In the genomic region with DNA sequence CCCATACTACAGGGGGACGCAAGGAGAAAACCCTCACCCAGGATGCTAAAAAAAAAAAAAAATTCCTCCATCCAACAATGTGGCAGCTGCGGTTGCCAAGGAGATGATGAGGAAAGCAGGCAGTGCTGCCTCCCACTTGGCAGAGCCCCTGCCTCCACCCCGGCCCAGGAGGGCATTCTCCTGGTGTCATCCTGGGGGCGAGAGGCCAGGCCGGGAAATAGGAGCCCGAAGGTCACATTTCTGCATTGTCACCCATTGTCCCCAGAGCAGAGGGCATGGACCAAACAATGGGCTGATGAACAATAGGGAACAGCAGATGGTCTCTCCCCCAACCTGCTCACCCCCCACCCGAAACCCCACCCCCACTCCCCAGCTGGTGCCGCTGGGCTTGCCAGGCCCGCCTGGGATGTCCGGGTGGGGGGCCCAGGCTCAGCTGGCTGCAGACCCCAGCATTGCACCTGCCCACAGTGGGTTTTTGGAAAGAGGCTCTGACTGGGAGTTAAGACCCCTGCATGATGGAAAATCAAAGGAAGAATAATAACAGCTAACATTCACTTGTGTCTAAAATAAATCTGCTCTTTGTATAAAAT, we compare ENCODE assay signal across 21 cellular contexts. TPM values are rescaled to one million over a fixed set of nuclear protein-coding genes. Genes with fewer than 3 reads are reported as not detected.
DNase-seq lines count a peak whose midpoint lies in the region; ATAC-seq and FAIRE-seq lines count a peak whose summit lies in the region.
"Had no signal": no experiment of that assay in that cellular context is flagged by ENCODE, and none has a peak within 500 bp of the region (broad histone marks: within the 10 kb centered on the region; RNA-seq: fewer than 3 reads in every experiment).

No MANE protein-coding gene starts in this region.

- no peaks in the 10 kb centered on the region for H3K27me3 ChIP-seq in ectodermal cell (ENCODE audit: control insufficient read depth, insufficient read depth, low read length, poor library complexity, severe bottlenecking)

- H3K36me3 ChIP-seq in ectodermal cell (ENCODE audit: control insufficient read depth, insufficient read depth, low read length) = no peaks in the 10 kb centered on the region
- H3K36me3 ChIP-seq: left lung, prostate gland, transverse colon had no signal

- WGBS in ectodermal cell, 2 experiments = 13 to 14% methylated on average over 10 of the region's 10 CpGs

- peaks cover 14% of the 10 kb centered on the region for H3K4me1 ChIP-seq in ectodermal cell (ENCODE audit: control insufficient read depth, insufficient read depth, low read length)
- H3K4me1 ChIP-seq: left lung, prostate gland, transverse colon had no signal

- ATAC-seq in HG02623 (IDR thresholded peaks at IDR 0.05; ENCODE audit: unreplicated experiment) = no peak
- ATAC-seq: activated naive CD8-positive, alpha-beta T cell treated with anti-CD3 and anti-CD28 coated beads, Interleukin-2, amount 50 U/mL, for 24 hours; effector memory CD8-positive, alpha-beta T cell; left lung had no signal

- peak overlapping the region; percentile 89 for H3K27ac ChIP-seq in ectodermal cell (ENCODE audit: insufficient read depth, low read depth, low read length, poor library complexity, severe bottlenecking)
- H3K27ac ChIP-seq: left lung, prostate gland, transverse colon had no signal

- no peak for FAIRE-seq in GM19239 (lab: Jason Lieb, UNC)
- FAIRE-seq: A204.1 had no signal

- peak; percentile 34 for DNase-seq in NCI-H748 (lab: John Stamatoyannopoulos, UW; ENCODE audit: unreplicated experiment)
- no peak for DNase-seq in NCI-H748 treated with DMSO at 0.1 percent for 48 hours (lab: John Stamatoyannopoulos, UW)
- DNase-seq in midbrain (lab: John Stamatoyannopoulos, UW) = peak; percentile 59
- DNase-seq in RPMI8226 = no peak
- DNase-seq in GM19239 (ENCODE audit: insufficient read length, low spot score) = no peak
- DNase-seq in NCI-H2196 (lab: John Stamatoyannopoulos, UW; ENCODE audit: unreplicated experiment) = no peak
- DNase-seq: activated naive CD8-positive, alpha-beta T cell treated with anti-CD3 and anti-CD28 coated beads, Interleukin-2, amount 50 U/mL, for 24 hours; effector memory CD8-positive, alpha-beta T cell; H9; Karpas-422; left lung; NCI-H1105; NCI-H226; SHP77 treated with DMSO at 0.1 percent for 48 hours; T-helper 2 cell; transverse colon had no signal

- H3K9me3 ChIP-seq in ectodermal cell (ENCODE audit: control insufficient read depth, low read length) = no peaks in the 10 kb centered on the region
- H3K9me3 ChIP-seq: left lung, prostate gland, transverse colon had no signal

- H3K4me3 ChIP-seq in ectodermal cell (ENCODE audit: insufficient read depth, low read depth, low read length) = no peak overlapping the region
- H3K4me3 ChIP-seq: left lung, prostate gland, transverse colon had no signal

RNA-seq across cellular contexts. Expression of a gene that starts 37.3 kb away (rescaled TPM):
- polyA plus RNA-seq in ectodermal cell (2013, experiment 1 of 4) = 39.7 TPM
- polyA plus RNA-seq in ectodermal cell (2013, experiment 2 of 4) = 37.5 TPM
- polyA plus RNA-seq in ectodermal cell (2013, experiment 3 of 4) = 43.3 TPM
- 42.8 TPM for polyA plus RNA-seq in ectodermal cell (2013, experiment 4 of 4)
- polyA plus RNA-seq: CD14-positive monocyte had no signal

RNA-seq across cellular contexts. Expression of a gene that starts 59.2 kb away (rescaled TPM):
- polyA plus RNA-seq in ectodermal cell (2013, experiment 1 of 4) = 22.3 TPM
- 26.3 TPM for polyA plus RNA-seq in ectodermal cell (2013, experiment 2 of 4)
- 19.8 TPM for polyA plus RNA-seq in ectodermal cell (2013, experiment 3 of 4)
- 20.7 TPM for polyA plus RNA-seq in ectodermal cell (2013, experiment 4 of 4)

Comparison
In these comparisons a context has a peak if more than half of its experiments do, and no peak if none do; other contexts are left out.
1. DNase-seq: peak in NCI-H748 (single experiment) and midbrain (single experiment); none in NCI-H748 treated with DMSO at 0.1 percent for 48 hours (single experiment), RPMI8226 (single experiment), GM19239 (single experiment) and NCI-H2196 (single experiment).